In the genomic region with DNA sequence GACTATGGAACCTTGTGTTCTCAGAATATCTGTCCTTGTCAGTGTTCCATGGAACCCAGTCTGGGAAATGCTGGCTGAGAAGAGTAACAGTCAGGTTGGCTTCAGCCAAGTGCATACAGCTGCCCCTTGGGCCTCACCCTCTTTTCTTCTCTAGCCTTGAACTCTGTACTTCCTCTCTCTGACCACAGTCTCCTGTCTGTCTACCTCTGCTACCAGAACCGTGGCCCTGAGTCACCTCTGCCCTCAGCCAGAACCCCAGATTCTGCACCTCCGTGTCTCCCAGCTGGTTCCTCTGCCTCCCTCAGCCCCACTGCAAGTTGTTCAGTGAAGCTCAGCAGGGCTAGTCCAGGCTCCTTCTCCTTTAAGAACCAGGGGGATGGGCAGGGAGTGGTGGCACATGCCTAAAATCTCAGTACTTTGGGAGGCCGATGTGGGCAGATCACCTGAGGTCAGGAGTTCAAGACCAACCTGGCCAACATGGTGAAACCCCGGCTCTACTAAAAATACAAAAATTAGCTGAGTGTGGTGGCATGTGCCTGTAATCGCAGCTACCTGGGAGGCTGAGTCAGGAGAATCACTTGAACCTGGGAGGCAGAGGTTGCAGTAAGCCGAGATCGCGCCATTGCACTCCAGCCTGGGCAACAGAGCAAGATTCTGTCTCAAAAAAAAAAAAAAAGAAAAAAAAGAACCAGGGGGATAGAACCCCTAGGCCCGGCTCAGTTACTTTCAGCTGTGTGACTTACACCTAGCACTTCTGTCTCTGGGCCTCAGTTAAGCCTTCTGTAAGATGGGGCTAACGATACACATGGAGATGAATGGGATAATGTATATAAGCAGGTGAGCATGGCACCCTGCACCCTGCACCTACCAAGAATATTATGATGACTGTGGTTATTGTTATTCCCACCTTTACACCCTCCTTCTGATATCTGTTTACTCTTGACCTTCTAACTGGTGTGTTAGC, we compare ENCODE assay signal across 1 cellular context.
TF ChIP-seq lines count a peak whose summit lies in the region.

No MANE protein-coding gene starts in this region.

TF ChIP-seq in H1, 55 proteins besides CTCF, POLR2A, EP300 and RAD21 (continued from another document):
- no peak for TF ChIP-seq SIX5 (IDR thresholded peaks at IDR 0.05; ENCODE audit: low read depth, low read length)
- TF ChIP-seq CHD1 (IDR thresholded peaks at IDR 0.05; ENCODE audit: low read depth, low read length): no peak
